22 cellular contexts compared by ENCODE assay signal in the genomic region with DNA sequence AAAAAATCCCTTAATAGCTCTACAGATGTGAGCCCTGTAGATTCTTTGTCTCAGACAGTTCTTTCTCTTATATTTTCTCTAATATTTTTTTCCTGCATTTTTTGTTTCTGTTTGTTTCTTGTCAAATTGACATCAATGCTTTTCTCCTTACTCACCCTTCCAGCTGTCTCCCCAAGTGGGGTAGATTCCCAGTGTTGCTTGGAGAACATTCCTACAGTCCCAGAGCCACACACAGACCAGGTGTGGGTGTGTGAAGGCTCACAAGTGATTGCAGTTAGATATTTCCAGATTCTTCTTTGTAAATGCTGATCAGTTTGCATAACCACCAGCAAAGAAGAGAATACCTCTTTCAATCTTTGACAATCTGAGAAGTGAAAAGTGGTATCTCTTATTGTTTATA. TPM values are rescaled to one million over a fixed set of nuclear protein-coding genes. Genes with fewer than 3 reads are reported as not detected.
A peak's percentile ranks its signal among the peaks of the same experiment; 100 is the strongest.
DNase-seq lines count a peak whose midpoint lies in the region; ATAC-seq, FAIRE-seq and TF ChIP-seq lines count a peak whose summit lies in the region.
"Had no signal": no experiment of that assay in that cellular context is flagged by ENCODE, and none has a peak within 500 bp of the region (broad histone marks: within the 10 kb centered on the region; RNA-seq: fewer than 3 reads in every experiment).

No MANE protein-coding gene starts in this region.

- FAIRE-seq in HepG2 (lab: Jason Lieb, UNC): no peak
- no peak for FAIRE-seq in D721Med (lab: Jason Lieb, UNC)

- in situ Hi-C loops in HepG2 (cut with HindIII; ENCODE audit: extremely low pct_ligation_motif_present, low pct_unique_long_range_greater_than_20kb): no loop called here

- BruUV-seq in HepG2 (replicated peaks; lab: Mats Ljungman, UMichigan): no TSS peak

- peaks cover 8% of the 10 kb centered on the region for H3K4me1 Mint-ChIP-seq in activated CD4-positive, alpha-beta memory T cell treated with anti-CD3 and anti-CD28 coated beads for 36 hours (ENCODE audit: low read depth)
- H3K4me1 Mint-ChIP-seq: H9 had no signal

- H3K79me2 ChIP-seq in HepG2 (ENCODE audit: insufficient read depth, low read length) (no peaks in the 10 kb centered on the region), parathyroid adenoma (peaks cover 7% of the 10 kb centered on the region)

- DNase-seq in right lobe of liver (no peak), HepG2 (ENCODE audit: low spot score) (no peak), body of pancreas (no peak), NCI-H2196 (lab: John Stamatoyannopoulos, UW; ENCODE audit: unreplicated experiment) (no peak), D721Med (ENCODE audit: insufficient read length, low spot score) (no peak)
- no peak for DNase-seq in activated CD4-positive, alpha-beta memory T cell treated with anti-CD3 and anti-CD28 coated beads for 36 hours
- DNase-seq: activated CD4-positive, alpha-beta T cell treated with anti-CD3 and anti-CD28 coated beads for 36 hours; central memory CD4-positive, alpha-beta T cell; H9; immature natural killer cell; NCI-H2081 treated with DMSO at 0.1 percent for 48 hours; Peyer's patch; T-helper 1 cell had no signal

- H3K4me3 ChIP-seq in right lobe of liver: no peak overlapping the region
- H3K4me3 ChIP-seq in HepG2 (replicated peaks in 1 of 3; ENCODE audit: insufficient read depth in 1 of 3, low read depth in 2 of 3, low read length in 3 of 3): no peak overlapping the region
- no peak overlapping the region for H3K4me3 ChIP-seq in body of pancreas
- peak overlapping the region; percentile 11 for H3K4me3 ChIP-seq in parathyroid adenoma (ENCODE audit: low read depth, low read length)
- H3K4me3 ChIP-seq: hepatocyte, lung, Peyer's patch, SJSA1 had no signal

- H3K27ac Mint-ChIP-seq in activated CD4-positive, alpha-beta memory T cell treated with anti-CD3 and anti-CD28 coated beads for 36 hours: no peak overlapping the region
- H3K27ac Mint-ChIP-seq: activated CD4-positive, alpha-beta T cell treated with anti-CD3 and anti-CD28 coated beads for 36 hours; activated T-helper 2 cell treated with anti-CD3 and anti-CD28 coated beads, Interferon-gamma antibody, Interleukin-2, Interleukin-4, amounts not matched to agents 10 μg/mL and 5 μg/mL and 100 μg/mL, durations not matched to agents 14 hours and 24 hours and 36 hours; CD14-positive monocyte; H9 had no signal

- no peak overlapping the region for H3K4me3 Mint-ChIP-seq in activated CD4-positive, alpha-beta memory T cell treated with anti-CD3 and anti-CD28 coated beads for 36 hours
- H3K4me3 Mint-ChIP-seq: activated CD4-positive, alpha-beta T cell treated with anti-CD3 and anti-CD28 coated beads for 36 hours; CD14-positive monocyte; H9; immature natural killer cell had no signal

- TF ChIP-seq POLR2A in right lobe of liver (IDR thresholded peaks at IDR 0.05) (no peak), HepG2 (IDR thresholded peaks at IDR 0.05; ENCODE audit: insufficient read depth in 1 of 2, low read depth in 2 of 2, low read length in 2 of 2) (no peak), body of pancreas (IDR thresholded peaks at IDR 0.05) (no peak)

- H3K27me3 Mint-ChIP-seq in activated CD4-positive, alpha-beta memory T cell treated with anti-CD3 and anti-CD28 coated beads for 36 hours: no peaks in the 10 kb centered on the region
- H3K27me3 Mint-ChIP-seq: activated CD4-positive, alpha-beta T cell treated with anti-CD3 and anti-CD28 coated beads for 36 hours had no signal

- no peak for TF ChIP-seq RAD21 in HepG2 (CRISPR knock-in tag; IDR thresholded peaks at IDR 0.05)

- TF ChIP-seq EP300 in HepG2 (IDR thresholded peaks at IDR 0.05; ENCODE audit: low read depth in 2 of 2, low read length in 2 of 2) (no peak), HepG2 (CRISPR knock-in tag; IDR thresholded peaks at IDR 0.05; ENCODE audit: borderline replicate concordance) (no peak)

- H3K27ac ChIP-seq in right lobe of liver (peak overlapping the region in 2 of 3 donors; percentile 32 to 81), HepG2 (ENCODE audit: extremely low read length, insufficient read depth, low read length) (no peak overlapping the region), body of pancreas (peak overlapping the region in 3 of 4 donors; percentile 64 to 78 (median 72)), parathyroid adenoma (peak overlapping the region; percentile 74)
- H3K27ac ChIP-seq: hepatocyte, HL-60, neutrophil, SJSA1 had no signal

- CTCF ChIA-PET in HepG2 (lab: Yijun Ruan, JAX; ENCODE audit: low intra/inter-chr PET ratio, low total read pairs): no interaction called here
- CTCF ChIA-PET in activated CD4-positive, alpha-beta memory T cell treated with anti-CD3 and anti-CD28 coated beads for 36 hours (lab: Charles Lee): interaction anchor here (1.1 to 13.1 kb wide), 2 partner anchors 8 to 259 kb away, joined by 3 to 122 read pairs; a partner anchor contains a TSS

- H2AFZ ChIP-seq in HepG2 (ENCODE audit: low read length): no peak overlapping the region
- H2AFZ ChIP-seq in parathyroid adenoma: no peak overlapping the region
- H2AFZ ChIP-seq: hepatocyte had no signal

- H3K4me2 ChIP-seq in HepG2 (ENCODE audit: low read depth, low read length) (no peak overlapping the region), parathyroid adenoma (ENCODE audit: low read length) (peak overlapping the region; percentile 31)
- H3K4me2 ChIP-seq: hepatocyte had no signal

- TF ChIP-seq CTCF in right lobe of liver (IDR thresholded peaks at IDR 0.05): no peak
- no peak for TF ChIP-seq CTCF in HepG2 (CRISPR knock-in tag; IDR thresholded peaks at IDR 0.05)
- no peak for TF ChIP-seq CTCF in body of pancreas (IDR thresholded peaks at IDR 0.05)
- no peak for TF ChIP-seq CTCF in parathyroid adenoma (IDR thresholded peaks at IDR 0.05)
- no peak for TF ChIP-seq CTCF in D721Med (IDR thresholded peaks at IDR 0.05; ENCODE audit: insufficient read depth, missing control alignments)

- no peaks in the 10 kb centered on the region for H4K20me1 ChIP-seq in HepG2 (ENCODE audit: insufficient read depth, low read length)

- H3K27me3 ChIP-seq in right lobe of liver (no peaks in the 10 kb centered on the region), HepG2 (ENCODE audit: control insufficient read depth in 1 of 2, insufficient read depth in 2 of 2, low read length in 2 of 2) (no peaks in the 10 kb centered on the region), body of pancreas (no peaks in the 10 kb centered on the region), parathyroid adenoma (ENCODE audit: control insufficient read depth, insufficient read depth, low read length) (no peaks in the 10 kb centered on the region)
- H3K27me3 ChIP-seq: hepatocyte, neutrophil, Peyer's patch, SJSA1 had no signal

- H3K36me3 Mint-ChIP-seq in activated CD4-positive, alpha-beta memory T cell treated with anti-CD3 and anti-CD28 coated beads for 36 hours: peaks cover 10% of the 10 kb centered on the region

- no peak overlapping the region for H3K9ac ChIP-seq in HepG2 (ENCODE audit: insufficient read depth, low read depth, low read length)
- H3K9ac ChIP-seq in parathyroid adenoma: no peak overlapping the region

- H3K9me3 Mint-ChIP-seq in activated CD4-positive, alpha-beta memory T cell treated with anti-CD3 and anti-CD28 coated beads for 36 hours: no peaks in the 10 kb centered on the region
- H3K9me3 Mint-ChIP-seq: activated T-helper 2 cell treated with anti-CD3 and anti-CD28 coated beads, Interferon-gamma antibody, Interleukin-2, Interleukin-4, amounts not matched to agents 10 μg/mL and 5 μg/mL and 100 μg/mL, durations not matched to agents 14 hours and 24 hours and 36 hours; CD14-positive monocyte; H9; immature natural killer cell had no signal

- H3K4me1 ChIP-seq in right lobe of liver (peaks cover 0 to 45% (median 18%) of the 10 kb centered on the region in 4 donors), HepG2 (ENCODE audit: insufficient read depth, low read length) (no peaks in the 10 kb centered on the region), body of pancreas (peaks cover 54% of the 10 kb centered on the region), parathyroid adenoma (peaks cover 6% of the 10 kb centered on the region)
- H3K4me1 ChIP-seq: Peyer's patch had no signal

- H3K9me3 ChIP-seq in right lobe of liver (no peaks in the 10 kb centered on the region), HepG2 (ENCODE audit: low read length) (no peaks in the 10 kb centered on the region), body of pancreas (no peaks in the 10 kb centered on the region), parathyroid adenoma (ENCODE audit: control insufficient read depth, low read length) (no peaks in the 10 kb centered on the region)
- H3K9me3 ChIP-seq: neutrophil, Peyer's patch, SJSA1 had no signal

- ATAC-seq in right lobe of liver: no peak
- ATAC-seq in HepG2: no peak
- no peak for ATAC-seq in body of pancreas
- no peak for ATAC-seq in GM19452 (IDR thresholded peaks at IDR 0.05; ENCODE audit: unreplicated experiment)
- ATAC-seq: activated CD4-positive, alpha-beta T cell treated with anti-CD3 and anti-CD28 coated beads for 36 hours had no signal

- intact Hi-C loops in right lobe of liver (cut with DNase I): loop anchor here in 1 of 2 donors (10.0 kb wide), 1 partner anchor 69 kb away; no protein-coding TSS in a partner anchor
- intact Hi-C loops in HepG2 (cut with micrococcal nuclease; ENCODE audit: unreplicated experiment): no loop called here
- intact Hi-C loops in body of pancreas (cut with DNase I): no loop called here
- intact Hi-C loops in activated CD4-positive, alpha-beta memory T cell treated with anti-CD3 and anti-CD28 coated beads for 36 hours (cut with micrococcal nuclease): no loop called here

- H3K36me3 ChIP-seq in right lobe of liver (peaks cover 0 to 9% (median 4%) of the 10 kb centered on the region in 4 donors), HepG2 (replicated peaks in 1 of 2; ENCODE audit: control insufficient read depth in 1 of 2, insufficient read depth in 2 of 2, low read length in 2 of 2) (peaks cover 7 to 21% of the 10 kb centered on the region in 2 experiments; a peak in 3 of 5 replicates), body of pancreas (replicated peaks in 1 of 2; ENCODE audit: insufficient read depth in 1 of 2, low read depth in 2 of 2) (peaks cover 0 to 7% of the 10 kb centered on the region in 2 donors), parathyroid adenoma (ENCODE audit: control insufficient read depth, insufficient read depth, low read length) (no peaks in the 10 kb centered on the region)

- POLR2A ChIA-PET in HepG2 (lab: Yijun Ruan, JAX): interaction anchor here (1.2 kb wide), 1 partner anchor 8 kb away, joined by 5 read pairs; a partner anchor contains a TSS
- POLR2A ChIA-PET in activated CD4-positive, alpha-beta memory T cell treated with anti-CD3 and anti-CD28 coated beads for 36 hours (lab: Charles Lee): no interaction called here

RNA-seq across cellular contexts. Expression of a gene that starts 7.5 kb away (rescaled TPM):
- total RNA-seq in right lobe of liver: 100 to 1,000 TPM in 2 of 6 experiments, 10 to 100 TPM in 4; 41.5 to 170 (median 50.2) TPM
- 57.4 and 76.3 TPM in 2 replicates for total RNA-seq in HepG2 (2016; rRNA removed; fragmentation: Illumina TruSeq; extraction: Trizol)
- 19.9 and 21.8 TPM in 2 replicates for total RNA-seq in HepG2 (2016; cell fraction: cytosol; rRNA removed; fragmentation: Illumina TruSeq; extraction: Trizol; ENCODE audit: low read depth)
- total RNA-seq in HepG2 (2016; cell fraction: insoluble cytoplasmic fraction; rRNA removed; fragmentation: Illumina TruSeq; extraction: Trizol): 57.9 and 73.3 TPM in 2 replicates
- total RNA-seq in HepG2 (2016; cell fraction: membrane; rRNA removed; fragmentation: Illumina TruSeq; extraction: Trizol): 41.6 and 45.8 TPM in 2 replicates
- total RNA-seq in HepG2 (2016; cell fraction: nucleus; rRNA removed; fragmentation: Illumina TruSeq; extraction: Trizol): 39.3 and 42.6 TPM in 2 replicates
- 90.6 and 104 TPM in 2 replicates for polyA plus RNA-seq in HepG2 (2011; rRNA removed)
- polyA plus RNA-seq in HepG2 (2011; cell fraction: cytosol; rRNA removed): 71.6 and 122 TPM in 2 replicates
- polyA plus RNA-seq in HepG2 (2011; cell fraction: nucleus; rRNA removed): 109 and 133 TPM in 2 replicates
- polyA plus RNA-seq in HepG2 (2012): 63.3 and 65.8 TPM in 2 replicates
- 10.5 and 13.0 TPM in 2 replicates for polyA plus RNA-seq in HepG2 (2016; cell fraction: cytosol; fragmentation: Illumina TruSeq; extraction: Trizol; ENCODE audit: low read depth)
- 57.3 and 57.6 TPM in 2 replicates for polyA plus RNA-seq in HepG2 (2016; cell fraction: insoluble cytoplasmic fraction; fragmentation: Illumina TruSeq; extraction: Trizol; ENCODE audit: low read depth)
- 31.4 and 34.7 TPM in 2 replicates for polyA plus RNA-seq in HepG2 (2016; cell fraction: membrane; fragmentation: Illumina TruSeq; extraction: Trizol; ENCODE audit: low read depth)
- polyA plus RNA-seq in HepG2 (2016; cell fraction: nucleus; fragmentation: Illumina TruSeq; extraction: Trizol; ENCODE audit: insufficient read depth, low read depth): 69.3 and 82.4 TPM in 2 replicates
- polyA minus RNA-seq in HepG2 (2011; rRNA and poly(A)+ RNA removed; ENCODE audit: low replicate concordance): 231 and 328 TPM in 2 replicates
- polyA minus RNA-seq in HepG2 (2011; cell fraction: cytosol; rRNA and poly(A)+ RNA removed): 114 and 132 TPM in 2 replicates
- polyA minus RNA-seq in HepG2 (2011; cell fraction: nucleus; rRNA and poly(A)+ RNA removed): 53.6 and 55.8 TPM in 2 replicates
- total RNA-seq in body of pancreas: 100 to 1,000 TPM; 206 to 360 TPM
- 10 to 100 TPM; 97.1 to 99.2 TPM for total RNA-seq in activated CD4-positive, alpha-beta memory T cell treated with anti-CD3 and anti-CD28 coated beads for 36 hours

RNA-seq across cellular contexts. Expression of a gene that starts 8.2 kb away (rescaled TPM):
- total RNA-seq in right lobe of liver (100 to 1,000 TPM in 1 of 6 experiments, 10 to 100 TPM in 5; 25.6 to 112 (median 37.8) TPM), HepG2 (2016; rRNA removed; fragmentation: Illumina TruSeq; extraction: Trizol) (28.8 and 66.9 TPM in 2 replicates), body of pancreas (10 to 100 TPM; 25.4 to 85.6 TPM)
- 49.5 and 66.5 TPM in 2 replicates for total RNA-seq in HepG2 (2016; cell fraction: cytosol; rRNA removed; fragmentation: Illumina TruSeq; extraction: Trizol; ENCODE audit: low read depth)
- 29.7 and 70.5 TPM in 2 replicates for total RNA-seq in HepG2 (2016; cell fraction: insoluble cytoplasmic fraction; rRNA removed; fragmentation: Illumina TruSeq; extraction: Trizol)
- 64.7 and 77.2 TPM in 2 replicates for total RNA-seq in HepG2 (2016; cell fraction: membrane; rRNA removed; fragmentation: Illumina TruSeq; extraction: Trizol)
- 57.7 and 67.5 TPM in 2 replicates for total RNA-seq in HepG2 (2016; cell fraction: nucleus; rRNA removed; fragmentation: Illumina TruSeq; extraction: Trizol)
- 56.0 and 75.6 TPM in 2 replicates for polyA plus RNA-seq in HepG2 (2011; rRNA removed)
- polyA plus RNA-seq in HepG2 (2011; cell fraction: cytosol; rRNA removed): 60.6 and 76.1 TPM in 2 replicates
- 104 and 129 TPM in 2 replicates for polyA plus RNA-seq in HepG2 (2011; cell fraction: nucleus; rRNA removed)
- 25.8 and 43.4 TPM in 2 replicates for polyA plus RNA-seq in HepG2 (2012)
- 66.7 and 89.2 TPM in 2 replicates for polyA plus RNA-seq in HepG2 (2016; cell fraction: cytosol; fragmentation: Illumina TruSeq; extraction: Trizol; ENCODE audit: low read depth)
- 41.3 and 42.6 TPM in 2 replicates for polyA plus RNA-seq in HepG2 (2016; cell fraction: insoluble cytoplasmic fraction; fragmentation: Illumina TruSeq; extraction: Trizol; ENCODE audit: low read depth)
- polyA plus RNA-seq in HepG2 (2016; cell fraction: membrane; fragmentation: Illumina TruSeq; extraction: Trizol; ENCODE audit: low read depth): 71.6 and 83.6 TPM in 2 replicates
- 137 and 142 TPM in 2 replicates for polyA plus RNA-seq in HepG2 (2016; cell fraction: nucleus; fragmentation: Illumina TruSeq; extraction: Trizol; ENCODE audit: insufficient read depth, low read depth)
- 18.1 and 162 TPM in 2 replicates for polyA minus RNA-seq in HepG2 (2011; rRNA and poly(A)+ RNA removed; ENCODE audit: low replicate concordance)
- 25.1 and 27.4 TPM in 2 replicates for polyA minus RNA-seq in HepG2 (2011; cell fraction: cytosol; rRNA and poly(A)+ RNA removed)
- polyA minus RNA-seq in HepG2 (2011; cell fraction: nucleus; rRNA and poly(A)+ RNA removed): 28.7 and 33.4 TPM in 2 replicates
- 10 to 100 TPM; 19.2 to 21.0 TPM for total RNA-seq in activated CD4-positive, alpha-beta memory T cell treated with anti-CD3 and anti-CD28 coated beads for 36 hours

RNA-seq across cellular contexts. Expression of a gene that starts 14.0 kb away (rescaled TPM):
- total RNA-seq in right lobe of liver: 10 to 100 TPM in 2 of 6 experiments, 1 to 10 TPM in 4; 4.9 to 15.7 (median 6.2) TPM
- 5.7 and 6.5 TPM in 2 replicates for total RNA-seq in HepG2 (2016; rRNA removed; fragmentation: Illumina TruSeq; extraction: Trizol)
- 2.9 and 4.3 TPM in 2 replicates for total RNA-seq in HepG2 (2016; cell fraction: cytosol; rRNA removed; fragmentation: Illumina TruSeq; extraction: Trizol; ENCODE audit: low read depth)
- 5.4 and 6.3 TPM in 2 replicates for total RNA-seq in HepG2 (2016; cell fraction: insoluble cytoplasmic fraction; rRNA removed; fragmentation: Illumina TruSeq; extraction: Trizol)
- 3.5 and 4.3 TPM in 2 replicates for total RNA-seq in HepG2 (2016; cell fraction: membrane; rRNA removed; fragmentation: Illumina TruSeq; extraction: Trizol)
- 3.6 and 3.9 TPM in 2 replicates for total RNA-seq in HepG2 (2016; cell fraction: nucleus; rRNA removed; fragmentation: Illumina TruSeq; extraction: Trizol)
- 1.1 TPM in 2 replicates for polyA plus RNA-seq in HepG2 (2011; rRNA removed)
- polyA plus RNA-seq in HepG2 (2011; cell fraction: cytosol; rRNA removed): 0.86 and 2.0 TPM in 2 replicates
- 1.7 and 2.2 TPM in 2 replicates for polyA plus RNA-seq in HepG2 (2011; cell fraction: nucleus; rRNA removed)
- polyA plus RNA-seq in HepG2 (2012): 1.6 and 2.5 TPM in 2 replicates
- 3.0 and 3.1 TPM in 2 replicates for polyA plus RNA-seq in HepG2 (2016; cell fraction: cytosol; fragmentation: Illumina TruSeq; extraction: Trizol; ENCODE audit: low read depth)
- polyA plus RNA-seq in HepG2 (2016; cell fraction: insoluble cytoplasmic fraction; fragmentation: Illumina TruSeq; extraction: Trizol; ENCODE audit: low read depth): 4.0 and 4.7 TPM in 2 replicates
- 2.8 and 2.9 TPM in 2 replicates for polyA plus RNA-seq in HepG2 (2016; cell fraction: membrane; fragmentation: Illumina TruSeq; extraction: Trizol; ENCODE audit: low read depth)
- 6.2 and 6.5 TPM in 2 replicates for polyA plus RNA-seq in HepG2 (2016; cell fraction: nucleus; fragmentation: Illumina TruSeq; extraction: Trizol; ENCODE audit: insufficient read depth, low read depth)
- polyA minus RNA-seq in HepG2 (2011; rRNA and poly(A)+ RNA removed; ENCODE audit: low replicate concordance): 3.0 and 5.8 TPM in 2 replicates
- 2.4 and 3.3 TPM in 2 replicates for polyA minus RNA-seq in HepG2 (2011; cell fraction: cytosol; rRNA and poly(A)+ RNA removed)
- polyA minus RNA-seq in HepG2 (2011; cell fraction: nucleus; rRNA and poly(A)+ RNA removed): 0.75 and 4.1 TPM in 2 replicates
- total RNA-seq in body of pancreas: 10 to 100 TPM; 18.7 to 33.9 TPM
- total RNA-seq in activated CD4-positive, alpha-beta memory T cell treated with anti-CD3 and anti-CD28 coated beads for 36 hours: 1 to 10 TPM; 9.3 to 9.7 TPM

RNA-seq across cellular contexts. Expression of a gene that starts 18.5 kb away (rescaled TPM):
- total RNA-seq in right lobe of liver (100 to 1,000 TPM; 287 to 472 (median 343) TPM), HepG2 (2016; rRNA removed; fragmentation: Illumina TruSeq; extraction: Trizol) (869 and 1,024 TPM in 2 replicates), body of pancreas (1,000 to 10,000 TPM; 1,320 to 1,355 TPM)
- 647 and 670 TPM in 2 replicates for total RNA-seq in HepG2 (2016; cell fraction: cytosol; rRNA removed; fragmentation: Illumina TruSeq; extraction: Trizol; ENCODE audit: low read depth)
- total RNA-seq in HepG2 (2016; cell fraction: insoluble cytoplasmic fraction; rRNA removed; fragmentation: Illumina TruSeq; extraction: Trizol): 906 and 1,117 TPM in 2 replicates
- total RNA-seq in HepG2 (2016; cell fraction: membrane; rRNA removed; fragmentation: Illumina TruSeq; extraction: Trizol): 759 and 784 TPM in 2 replicates
- 357 and 372 TPM in 2 replicates for total RNA-seq in HepG2 (2016; cell fraction: nucleus; rRNA removed; fragmentation: Illumina TruSeq; extraction: Trizol)
- 374 and 392 TPM in 2 replicates for polyA plus RNA-seq in HepG2 (2011; rRNA removed)
- polyA plus RNA-seq in HepG2 (2011; cell fraction: cytosol; rRNA removed): 479 and 733 TPM in 2 replicates
- polyA plus RNA-seq in HepG2 (2011; cell fraction: nucleus; rRNA removed): 228 and 230 TPM in 2 replicates
- polyA plus RNA-seq in HepG2 (2012): 713 and 760 TPM in 2 replicates
- polyA plus RNA-seq in HepG2 (2016; cell fraction: cytosol; fragmentation: Illumina TruSeq; extraction: Trizol; ENCODE audit: low read depth): 645 and 677 TPM in 2 replicates
- 876 and 937 TPM in 2 replicates for polyA plus RNA-seq in HepG2 (2016; cell fraction: insoluble cytoplasmic fraction; fragmentation: Illumina TruSeq; extraction: Trizol; ENCODE audit: low read depth)
- polyA plus RNA-seq in HepG2 (2016; cell fraction: membrane; fragmentation: Illumina TruSeq; extraction: Trizol; ENCODE audit: low read depth): 684 and 723 TPM in 2 replicates
- polyA plus RNA-seq in HepG2 (2016; cell fraction: nucleus; fragmentation: Illumina TruSeq; extraction: Trizol; ENCODE audit: insufficient read depth, low read depth): 488 and 523 TPM in 2 replicates
- 284 and 286 TPM in 2 replicates for polyA minus RNA-seq in HepG2 (2011; rRNA and poly(A)+ RNA removed; ENCODE audit: low replicate concordance)
- polyA minus RNA-seq in HepG2 (2011; cell fraction: cytosol; rRNA and poly(A)+ RNA removed): 148 and 154 TPM in 2 replicates
- 68.0 and 81.7 TPM in 2 replicates for polyA minus RNA-seq in HepG2 (2011; cell fraction: nucleus; rRNA and poly(A)+ RNA removed)
- total RNA-seq in activated CD4-positive, alpha-beta memory T cell treated with anti-CD3 and anti-CD28 coated beads for 36 hours: 1,000 to 10,000 TPM; 1,138 to 1,149 TPM

RNA-seq across cellular contexts. Expression of a gene that starts 18.6 kb away (rescaled TPM):
- total RNA-seq in right lobe of liver (10 to 100 TPM; 26.3 to 51.7 (median 28.4) TPM), HepG2 (2016; rRNA removed; fragmentation: Illumina TruSeq; extraction: Trizol) (53.3 and 63.2 TPM in 2 replicates), body of pancreas (10 to 100 TPM; 34.2 to 35.6 TPM)
- 9.5 and 10.0 TPM in 2 replicates for total RNA-seq in HepG2 (2016; cell fraction: cytosol; rRNA removed; fragmentation: Illumina TruSeq; extraction: Trizol; ENCODE audit: low read depth)
- 54.6 and 65.9 TPM in 2 replicates for total RNA-seq in HepG2 (2016; cell fraction: insoluble cytoplasmic fraction; rRNA removed; fragmentation: Illumina TruSeq; extraction: Trizol)
- 26.1 and 26.5 TPM in 2 replicates for total RNA-seq in HepG2 (2016; cell fraction: membrane; rRNA removed; fragmentation: Illumina TruSeq; extraction: Trizol)
- 17.5 and 18.4 TPM in 2 replicates for total RNA-seq in HepG2 (2016; cell fraction: nucleus; rRNA removed; fragmentation: Illumina TruSeq; extraction: Trizol)
- 39.2 and 41.4 TPM in 2 replicates for polyA plus RNA-seq in HepG2 (2011; rRNA removed)
- 45.2 and 53.6 TPM in 2 replicates for polyA plus RNA-seq in HepG2 (2011; cell fraction: cytosol; rRNA removed)
- polyA plus RNA-seq in HepG2 (2011; cell fraction: nucleus; rRNA removed): 10.1 and 14.8 TPM in 2 replicates
- 19.0 and 22.8 TPM in 2 replicates for polyA plus RNA-seq in HepG2 (2012)
- 7.7 TPM in 2 replicates for polyA plus RNA-seq in HepG2 (2016; cell fraction: cytosol; fragmentation: Illumina TruSeq; extraction: Trizol; ENCODE audit: low read depth)
- 66.0 and 68.9 TPM in 2 replicates for polyA plus RNA-seq in HepG2 (2016; cell fraction: insoluble cytoplasmic fraction; fragmentation: Illumina TruSeq; extraction: Trizol; ENCODE audit: low read depth)
- 17.1 and 17.2 TPM in 2 replicates for polyA plus RNA-seq in HepG2 (2016; cell fraction: membrane; fragmentation: Illumina TruSeq; extraction: Trizol; ENCODE audit: low read depth)
- polyA plus RNA-seq in HepG2 (2016; cell fraction: nucleus; fragmentation: Illumina TruSeq; extraction: Trizol; ENCODE audit: insufficient read depth, low read depth): 27.1 and 27.9 TPM in 2 replicates
- polyA minus RNA-seq in HepG2 (2011; rRNA and poly(A)+ RNA removed; ENCODE audit: low replicate concordance): 32.3 and 86.6 TPM in 2 replicates
- polyA minus RNA-seq in HepG2 (2011; cell fraction: cytosol; rRNA and poly(A)+ RNA removed): 14.0 and 16.4 TPM in 2 replicates
- 11.6 and 13.6 TPM in 2 replicates for polyA minus RNA-seq in HepG2 (2011; cell fraction: nucleus; rRNA and poly(A)+ RNA removed)
- 10 to 100 TPM; 48.5 to 52.5 TPM for total RNA-seq in activated CD4-positive, alpha-beta memory T cell treated with anti-CD3 and anti-CD28 coated beads for 36 hours
